In the genomic region with DNA sequence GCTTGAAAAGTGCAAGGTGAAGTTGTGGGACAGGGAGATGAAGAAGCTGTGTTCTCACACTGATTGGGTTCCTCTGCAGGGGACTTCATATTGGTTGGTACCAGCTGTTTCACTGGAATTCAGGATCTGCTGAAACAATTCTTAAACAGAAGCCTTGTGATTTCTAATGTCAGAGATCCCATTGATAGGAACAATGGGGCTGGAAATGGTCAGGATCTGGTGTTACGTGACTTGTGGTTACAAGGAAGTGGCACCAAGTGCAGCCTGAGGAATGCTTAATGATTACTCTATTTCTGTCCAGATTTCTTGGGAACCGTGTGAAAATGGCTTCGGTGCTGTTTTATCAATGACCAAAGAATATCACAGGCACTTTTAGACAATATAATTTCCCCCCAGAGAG, we compare ENCODE assay signal across 35 cellular contexts.
"Had no signal": no experiment of that assay in that cellular context is flagged by ENCODE, and none has a peak within 500 bp of the region (broad histone marks: within the 10 kb centered on the region; RNA-seq: fewer than 3 reads in every experiment).

No MANE protein-coding gene starts in this region.

- H3K4me1 Mint-ChIP-seq: activated B cell treated with CpG ODN at 0.5 μM for 24 hours; activated naive CD4-positive, alpha-beta T cell treated with anti-CD3 and anti-CD28 coated beads, Interleukin-2, amount 50 U/mL, for 24 hours; activated naive CD8-positive, alpha-beta T cell treated with anti-CD3 and anti-CD28 coated beads, Interleukin-2, amount 50 U/mL, for 24 hours; brain; endodermal cell; T-helper 17 cell had no signal

- H3K27ac ChIP-seq: adrenal gland, breast epithelium, cardiac muscle cell, colonic mucosa, dorsolateral prefrontal cortex, esophagus muscularis mucosa, foreskin keratinocyte, gastroesophageal sphincter, WERI-Rb-1 had no signal

- H3K4me3 Mint-ChIP-seq: activated B cell treated with CpG ODN at 0.5 μM for 24 hours; activated CD8-positive, alpha-beta T cell treated with anti-CD3 and anti-CD28 coated beads for 36 hours; activated naive CD4-positive, alpha-beta T cell treated with anti-CD3 and anti-CD28 coated beads for 36 hours; activated naive CD4-positive, alpha-beta T cell treated with anti-CD3 and anti-CD28 coated beads, Interleukin-2, amount 50 U/mL, for 24 hours; activated naive CD8-positive, alpha-beta T cell treated with anti-CD3 and anti-CD28 coated beads for 36 hours; activated naive CD8-positive, alpha-beta T cell treated with anti-CD3 and anti-CD28 coated beads, Interleukin-2, amount 50 U/mL, for 24 hours; activated T-cell treated with anti-CD3 and anti-CD28 coated beads, Interleukin-2, amount 50 U/mL, for 4 hours; brain; endodermal cell; T-helper 17 cell; T-helper 2 cell treated with Interferon-gamma antibody and Interleukin-4, amounts not matched to agents 5 μg/mL and 100 μg/mL, for 36 hours had no signal

- DNase-seq: activated B cell treated with CpG ODN at 0.5 μM for 24 hours; activated CD4-positive, alpha-beta T cell treated with anti-CD3 and anti-CD28 coated beads for 48 hours; activated CD4-positive, alpha-beta T cell treated with anti-CD3 and anti-CD28 coated beads, Interleukin-2, amount 50 U/mL, for 1 hour; activated CD4-positive, alpha-beta T cell treated with anti-CD3 and anti-CD28 coated beads, Interleukin-2, amount 50 U/mL, for 48 hours; activated CD8-positive, alpha-beta memory T cell treated with anti-CD3 and anti-CD28 coated beads for 24 hours; activated CD8-positive, alpha-beta T cell treated with anti-CD3 and anti-CD28 coated beads for 36 hours; activated effector memory CD4-positive, alpha-beta T cell treated with anti-CD3 and anti-CD28 coated beads, Interleukin-2, amount 50 U/mL, for 16 hours; activated naive CD4-positive, alpha-beta T cell treated with anti-CD3 and anti-CD28 coated beads for 36 hours; activated naive CD8-positive, alpha-beta T cell treated with anti-CD3 and anti-CD28 coated beads for 36 hours; activated naive CD8-positive, alpha-beta T cell treated with anti-CD3 and anti-CD28 coated beads, Interleukin-2, amount 50 U/mL, for 24 hours; activated T-cell treated with anti-CD3 and anti-CD28 coated beads, Interleukin-2, amount 50 U/mL, for 4 hours; adrenal gland; amygdala; aorta; central memory CD4-positive, alpha-beta T cell; cerebellar nuclear complex; colonic mucosa; dorsolateral prefrontal cortex; effector memory CD4-positive, alpha-beta T cell; endodermal cell; erythroblast; foreskin keratinocyte; T-helper 1 cell; T-helper 17 cell; T1000; WERI-Rb-1 had no signal

- H3K36me3 ChIP-seq: adrenal gland, breast epithelium, cardiac muscle cell, colonic mucosa, esophagus muscularis mucosa, gastroesophageal sphincter, WERI-Rb-1 had no signal

- ATAC-seq: activated CD4-positive, CD25-positive, alpha-beta regulatory T cell treated with anti-CD3 and anti-CD28 coated beads, Interleukin-2, amount 50 U/mL, for 24 hours; activated CD8-positive, alpha-beta T cell treated with anti-CD3 and anti-CD28 coated beads for 36 hours; activated naive CD8-positive, alpha-beta T cell treated with anti-CD3 and anti-CD28 coated beads, Interleukin-2, amount 50 U/mL, for 24 hours; activated T-cell treated with anti-CD3 and anti-CD28 coated beads, Interleukin-2, amount 50 U/mL, for 4 hours; foreskin keratinocyte; gastroesophageal sphincter; T-helper 17 cell had no signal

- H3K27me3 ChIP-seq: cardiac muscle cell, colonic mucosa, esophagus muscularis mucosa, foreskin keratinocyte, gastroesophageal sphincter had no signal

- H3K4me3 ChIP-seq: adrenal gland, breast epithelium, cardiac muscle cell, colonic mucosa, dorsolateral prefrontal cortex, esophagus muscularis mucosa, gastroesophageal sphincter had no signal

- H3K27me3 Mint-ChIP-seq: activated B cell treated with CpG ODN at 0.5 μM for 24 hours; activated CD8-positive, alpha-beta T cell treated with anti-CD3 and anti-CD28 coated beads for 36 hours; activated naive CD4-positive, alpha-beta T cell treated with anti-CD3 and anti-CD28 coated beads, Interleukin-2, amount 50 U/mL, for 24 hours; activated naive CD8-positive, alpha-beta T cell treated with anti-CD3 and anti-CD28 coated beads for 36 hours; brain; T-helper 17 cell had no signal

- H3K9me3 ChIP-seq: adrenal gland, breast epithelium, colonic mucosa, esophagus muscularis mucosa, gastroesophageal sphincter had no signal

- H3K27ac Mint-ChIP-seq: activated B cell treated with CpG ODN at 0.5 μM for 24 hours; activated CD8-positive, alpha-beta T cell treated with anti-CD3 and anti-CD28 coated beads for 36 hours; activated naive CD4-positive, alpha-beta T cell treated with anti-CD3 and anti-CD28 coated beads for 36 hours; activated naive CD4-positive, alpha-beta T cell treated with anti-CD3 and anti-CD28 coated beads, Interleukin-2, amount 50 U/mL, for 24 hours; activated naive CD8-positive, alpha-beta T cell treated with anti-CD3 and anti-CD28 coated beads for 36 hours; activated naive CD8-positive, alpha-beta T cell treated with anti-CD3 and anti-CD28 coated beads, Interleukin-2, amount 50 U/mL, for 24 hours; activated T-helper 2 cell treated with anti-CD3 and anti-CD28 coated beads, Interferon-gamma antibody, Interleukin-2, Interleukin-4, amounts not matched to agents 10 μg/mL and 5 μg/mL and 100 μg/mL, durations not matched to agents 14 hours and 24 hours and 36 hours; brain; endodermal cell; T-helper 17 cell; T-helper 2 cell treated with Interferon-gamma antibody and Interleukin-4, amounts not matched to agents 5 μg/mL and 100 μg/mL, for 36 hours had no signal

- H3K4me1 ChIP-seq: adrenal gland, breast epithelium, colonic mucosa, esophagus muscularis mucosa, gastroesophageal sphincter had no signal

- H3K9me3 Mint-ChIP-seq: activated B cell treated with CpG ODN at 0.5 μM for 24 hours; activated CD8-positive, alpha-beta T cell treated with anti-CD3 and anti-CD28 coated beads for 36 hours; activated naive CD4-positive, alpha-beta T cell treated with anti-CD3 and anti-CD28 coated beads for 36 hours; activated naive CD4-positive, alpha-beta T cell treated with anti-CD3 and anti-CD28 coated beads, Interleukin-2, amount 50 U/mL, for 24 hours; activated naive CD8-positive, alpha-beta T cell treated with anti-CD3 and anti-CD28 coated beads for 36 hours; activated naive CD8-positive, alpha-beta T cell treated with anti-CD3 and anti-CD28 coated beads, Interleukin-2, amount 50 U/mL, for 24 hours; activated T-cell treated with anti-CD3 and anti-CD28 coated beads, Interleukin-2, amount 50 U/mL, for 4 hours; activated T-helper 2 cell treated with anti-CD3 and anti-CD28 coated beads, Interferon-gamma antibody, Interleukin-2, Interleukin-4, amounts not matched to agents 10 μg/mL and 5 μg/mL and 100 μg/mL, durations not matched to agents 14 hours and 24 hours and 36 hours; T-helper 2 cell treated with Interferon-gamma antibody and Interleukin-4, amounts not matched to agents 5 μg/mL and 100 μg/mL, for 36 hours had no signal

- H3K36me3 Mint-ChIP-seq: activated naive CD4-positive, alpha-beta T cell treated with anti-CD3 and anti-CD28 coated beads, Interleukin-2, amount 50 U/mL, for 24 hours; activated naive CD8-positive, alpha-beta T cell treated with anti-CD3 and anti-CD28 coated beads for 36 hours; brain had no signal
